Comparison of ENCODE assay signal across 12 cellular contexts in genomic region chr7:132500727-132501410, GRCh38.
DNase-seq lines count a peak whose midpoint lies in the region; ATAC-seq and TF ChIP-seq lines count a peak whose summit lies in the region.
"Had no signal": no experiment of that assay in that cellular context is flagged by ENCODE, and none has a peak within 500 bp of the region (broad histone marks: within the 10 kb centered on the region; RNA-seq: fewer than 3 reads in every experiment).

No MANE protein-coding gene starts in this region.

- 28 to 35% methylated on average over 10 of the region's 10 CpGs for WGBS in heart right ventricle, 2 donors

- no peaks in the 10 kb centered on the region for H3K9me2 ChIP-seq in MM.1S (replicated peaks; ENCODE audit: insufficient read depth, low read length)

- no peaks in the 10 kb centered on the region for H3F3A ChIP-seq in MM.1S (ENCODE audit: insufficient read depth, low read length)

- H3K4me1 ChIP-seq in heart right ventricle (peaks cover 6 to 32% (median 17%) of the 10 kb centered on the region in 9 donors), MM.1S (ENCODE audit: low read length) (no peaks in the 10 kb centered on the region)

- no peak overlapping the region for H2AFZ ChIP-seq in MM.1S (ENCODE audit: low read length)

- intact Hi-C loops in heart right ventricle (cut with DNase I): loop anchor here (2.0 to 10.0 kb wide), 7 partner anchors 74 to 189 kb away; partner anchors contain the start of gene PLXNA4 (in 1 of the 10)

- DNase-seq in GM04504 (ENCODE audit: low read depth) (peak; percentile 36), heart right ventricle (peak; percentile 55 to 77), pulmonary artery endothelial cell (ENCODE audit: low read depth, low spot score) (peak; percentile 88), NCI-H1694 treated with DMSO at 0.1 percent for 48 hours (lab: John Stamatoyannopoulos, UW) (no peak), MM.1S (no peak)
- DNase-seq: activated CD4-positive, alpha-beta T cell treated with anti-CD3 and anti-CD28 coated beads, Interleukin-2, amount 50 U/mL, for 4 hours; GDM1; NK-92 treated with Interleukin-12 subunit alpha and Interleukin-12 subunit beta, amount 100 ng/mL, for 24 hours had no signal

- H3K27ac ChIP-seq in VCaP: no peak overlapping the region
- peak overlapping the region in 2 of 10 donors; percentile 4 to 16 for H3K27ac ChIP-seq in heart right ventricle
- H3K27ac ChIP-seq in MM.1S (ENCODE audit: low read length): no peak overlapping the region

- no peaks in the 10 kb centered on the region for H3K79me2 ChIP-seq in MM.1S (ENCODE audit: low read length)

- TF ChIP-seq CTCF in VCaP (conservative IDR thresholded peaks at IDR 0.05) (peak; percentile 75), heart right ventricle (IDR thresholded peaks at IDR 0.05) (peak in 8 of 9 donors; percentile 40 to 69 (median 52)), MM.1S (IDR thresholded peaks at IDR 0.05; ENCODE audit: low read length) (no peak)

- H3K4me3 ChIP-seq in heart right ventricle (no peak overlapping the region), MM.1S (ENCODE audit: low read length) (no peak overlapping the region)
- H3K4me3 ChIP-seq: coronary artery had no signal

- H3K27me3 ChIP-seq in heart right ventricle (no peaks in the 10 kb centered on the region), MM.1S (replicated peaks; ENCODE audit: insufficient read depth, low read length) (no peaks in the 10 kb centered on the region)

- H3K9ac ChIP-seq in MM.1S (ENCODE audit: low read length): no peak overlapping the region

- no peaks in the 10 kb centered on the region for H3K36me3 ChIP-seq in heart right ventricle
- H3K36me3 ChIP-seq in MM.1S (replicated peaks; ENCODE audit: insufficient read depth, low read length): no peaks in the 10 kb centered on the region

- no peaks in the 10 kb centered on the region for H4K20me1 ChIP-seq in MM.1S (ENCODE audit: insufficient read depth, low read length)

- no peak overlapping the region for H3K4me2 ChIP-seq in MM.1S (ENCODE audit: low read depth, low read length)

- ATAC-seq in heart right ventricle (peak; percentile 72 to 90 (median 84)), HG03095 (IDR thresholded peaks at IDR 0.05; ENCODE audit: unreplicated experiment) (no peak), GM19328 (IDR thresholded peaks at IDR 0.05; ENCODE audit: unreplicated experiment) (no peak)

- H3K9me3 ChIP-seq in heart right ventricle (no peaks in the 10 kb centered on the region), MM.1S (replicated peaks; ENCODE audit: insufficient read depth, low read length) (no peaks in the 10 kb centered on the region)

Comparison
In these comparisons a context has a peak if more than half of its experiments do, and no peak if none do; other contexts are left out.
1. DNase-seq: peak in GM04504 (single experiment), heart right ventricle (2 of 2) and pulmonary artery endothelial cell (single experiment); none in NCI-H1694 treated with DMSO at 0.1 percent for 48 hours (single experiment) and MM.1S (single experiment).
2. ATAC-seq: peak in heart right ventricle (8 of 8); none in HG03095 (single experiment) and GM19328 (single experiment).